In the genomic region with DNA sequence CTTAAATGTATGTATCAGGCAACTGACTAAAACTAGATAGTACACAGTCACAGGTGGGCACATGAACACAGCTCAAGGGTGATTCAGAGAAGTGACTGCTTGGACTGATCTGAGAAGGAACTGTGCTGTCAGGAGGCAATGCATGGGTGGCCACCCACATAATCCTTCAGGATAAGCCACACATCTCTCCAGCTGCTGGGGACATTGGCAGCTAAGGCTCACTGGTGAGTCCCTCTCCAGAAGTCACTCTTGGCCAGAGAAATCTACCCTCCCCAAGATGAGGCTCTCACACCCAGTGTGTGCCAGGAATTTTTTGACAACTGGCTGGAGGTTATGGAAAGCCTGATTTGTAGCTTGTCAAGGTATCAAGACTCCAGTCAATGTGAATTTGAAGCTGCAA, we compare ENCODE assay signal across 29 cellular contexts.
"Had no signal": no experiment of that assay in that cellular context is flagged by ENCODE, and none has a peak within 500 bp of the region (broad histone marks: within the 10 kb centered on the region; RNA-seq: fewer than 3 reads in every experiment).

No MANE protein-coding gene starts in this region.

- H3K4me3 Mint-ChIP-seq: dendritic cell treated with granulocyte-macrophage colony-stimulating factor and Interleukin-4, amounts not matched to agents 40 ng/mL and 50 ng/mL, for 4 days; effector memory CD8-positive, alpha-beta T cell; endodermal cell had no signal

- H3K27me3 Mint-ChIP-seq: dendritic cell treated with granulocyte-macrophage colony-stimulating factor and Interleukin-4, amounts not matched to agents 40 ng/mL and 50 ng/mL, for 4 days had no signal

- H3K27ac Mint-ChIP-seq: dendritic cell treated with granulocyte-macrophage colony-stimulating factor and Interleukin-4, amounts not matched to agents 40 ng/mL and 50 ng/mL, for 4 days; effector memory CD8-positive, alpha-beta T cell; endodermal cell had no signal

- H3K4me1 Mint-ChIP-seq: endodermal cell had no signal

- H3K4me3 ChIP-seq: colonic mucosa, coronary artery, dorsolateral prefrontal cortex, esophagus muscularis mucosa, esophagus squamous epithelium, gastrocnemius medialis, gastroesophageal sphincter, heart left ventricle, heart right ventricle had no signal

- H3K9me3 ChIP-seq: colonic mucosa, gastrocnemius medialis had no signal

- H3K4me1 ChIP-seq: colonic mucosa, esophagus muscularis mucosa, gastrocnemius medialis, gastroesophageal sphincter had no signal

- H3K27ac ChIP-seq: colonic mucosa, coronary artery, dorsolateral prefrontal cortex, epithelial cell of prostate, esophagus muscularis mucosa, esophagus squamous epithelium, foreskin keratinocyte, gastrocnemius medialis, gastroesophageal sphincter, heart left ventricle, heart right ventricle had no signal

- H3K27me3 ChIP-seq: colonic mucosa, dorsolateral prefrontal cortex, heart left ventricle, heart right ventricle had no signal

- DNase-seq: colonic mucosa; cortex of kidney; dermis blood vessel endothelial cell; dorsolateral prefrontal cortex; effector CD4-positive, alpha-beta T cell; effector CD8-positive, alpha-beta T cell; effector memory CD4-positive, alpha-beta T cell; effector memory CD8-positive, alpha-beta T cell; endodermal cell; erythroblast; esophagus squamous epithelium; foreskin fibroblast; foreskin keratinocyte; foreskin melanocyte; gastrocnemius medialis; glutamatergic neuron; head of caudate nucleus; heart left ventricle; heart right ventricle had no signal

- FAIRE-seq: colon, endometrium, endothelial cell of umbilical vein, frontal cortex had no signal

- H3K36me3 ChIP-seq: colonic mucosa, esophagus muscularis mucosa, esophagus squamous epithelium, gastrocnemius medialis, gastroesophageal sphincter, heart left ventricle, heart right ventricle had no signal

- ATAC-seq: effector memory CD8-positive, alpha-beta T cell; esophagus mucosa; foreskin keratinocyte; gastrocnemius medialis; gastroesophageal sphincter; heart left ventricle; heart right ventricle had no signal
